Comparison of ENCODE assay signal across 18 cellular contexts in genomic region chr1:30418426-30419245, GRCh38.
DNase-seq lines count a peak whose midpoint lies in the region; ATAC-seq and TF ChIP-seq lines count a peak whose summit lies in the region.
"Had no signal": no experiment of that assay in that cellular context is flagged by ENCODE, and none has a peak within 500 bp of the region (broad histone marks: within the 10 kb centered on the region; RNA-seq: fewer than 3 reads in every experiment).

No MANE protein-coding gene starts in this region.

- no peaks in the 10 kb centered on the region for H3K27me3 Mint-ChIP-seq in activated CD4-positive, alpha-beta T cell treated with anti-CD3 and anti-CD28 coated beads, Interleukin-2, amount 10 ng/mL, durations not matched to agents 24 days and 14 days
- no peaks in the 10 kb centered on the region for H3K27me3 Mint-ChIP-seq in osteocyte (ENCODE audit: unreplicated experiment)
- H3K27me3 Mint-ChIP-seq in naive thymus-derived CD4-positive, alpha-beta T cell: peaks cover 0 to 34% (median 8%) of the 10 kb centered on the region in 5 donors

- no peak overlapping the region for H3K4me3 Mint-ChIP-seq in activated CD4-positive, alpha-beta T cell treated with anti-CD3 and anti-CD28 coated beads, Interleukin-2, amount 10 ng/mL, durations not matched to agents 24 days and 14 days
- H3K4me3 Mint-ChIP-seq in osteocyte (ENCODE audit: unreplicated experiment): no peak overlapping the region
- no peak overlapping the region for H3K4me3 Mint-ChIP-seq in naive thymus-derived CD4-positive, alpha-beta T cell

- H3K4me3 ChIP-seq in esophagus muscularis mucosa: no peak overlapping the region
- H3K4me3 ChIP-seq in naive thymus-derived CD4-positive, alpha-beta T cell (ENCODE audit: low read length): no peak overlapping the region
- H3K4me3 ChIP-seq: PC-9 had no signal

- ATAC-seq in naive thymus-derived CD4-positive, alpha-beta T cell: no peak
- ATAC-seq in GM19035 (IDR thresholded peaks at IDR 0.05; ENCODE audit: unreplicated experiment): no peak

- no peaks in the 10 kb centered on the region for H3K9me3 Mint-ChIP-seq in activated CD4-positive, alpha-beta T cell treated with anti-CD3 and anti-CD28 coated beads, Interleukin-2, amount 10 ng/mL, durations not matched to agents 24 days and 14 days
- H3K9me3 Mint-ChIP-seq in osteocyte (ENCODE audit: unreplicated experiment): no peaks in the 10 kb centered on the region
- no peaks in the 10 kb centered on the region for H3K9me3 Mint-ChIP-seq in naive thymus-derived CD4-positive, alpha-beta T cell

- H3K27ac Mint-ChIP-seq in activated CD4-positive, alpha-beta T cell treated with anti-CD3 and anti-CD28 coated beads, Interleukin-2, amount 10 ng/mL, durations not matched to agents 24 days and 14 days: no peak overlapping the region
- H3K27ac Mint-ChIP-seq in osteocyte (ENCODE audit: unreplicated experiment): no peak overlapping the region
- no peak overlapping the region for H3K27ac Mint-ChIP-seq in naive thymus-derived CD4-positive, alpha-beta T cell

- H3K9me3 ChIP-seq in esophagus muscularis mucosa: no peaks in the 10 kb centered on the region
- no peaks in the 10 kb centered on the region for H3K9me3 ChIP-seq in naive thymus-derived CD4-positive, alpha-beta T cell (ENCODE audit: control insufficient read depth in 2 of 3, low read length in 3 of 3)

- no peaks in the 10 kb centered on the region for H3K36me3 Mint-ChIP-seq in activated CD4-positive, alpha-beta T cell treated with anti-CD3 and anti-CD28 coated beads, Interleukin-2, amount 10 ng/mL, durations not matched to agents 24 days and 14 days (ENCODE audit: low read depth)
- no peaks in the 10 kb centered on the region for H3K36me3 Mint-ChIP-seq in osteocyte (ENCODE audit: unreplicated experiment)
- H3K36me3 Mint-ChIP-seq in naive thymus-derived CD4-positive, alpha-beta T cell: no peaks in the 10 kb centered on the region

- intact Hi-C loops in activated CD4-positive, alpha-beta T cell treated with anti-CD3 and anti-CD28 coated beads, Interleukin-2, amount 10 ng/mL, durations not matched to agents 24 days and 14 days (cut with micrococcal nuclease): no loop called here
- intact Hi-C loops in esophagus muscularis mucosa (cut with DNase I): no loop called here
- intact Hi-C loops in naive thymus-derived CD4-positive, alpha-beta T cell (cut with micrococcal nuclease): no loop called here

- 81% methylated on average over 7 of the region's 7 CpGs for WGBS in esophagus muscularis mucosa

- TF ChIP-seq EP300 in esophagus muscularis mucosa (IDR thresholded peaks at IDR 0.05): no peak

- no peaks in the 10 kb centered on the region for H3K36me3 ChIP-seq in esophagus muscularis mucosa
- no peaks in the 10 kb centered on the region for H3K36me3 ChIP-seq in naive thymus-derived CD4-positive, alpha-beta T cell (ENCODE audit: control insufficient read depth in 2 of 3, insufficient read depth in 3 of 3, low read length in 3 of 3)

- DNase-seq in activated CD4-positive, alpha-beta T cell treated with anti-CD3 and anti-CD28 coated beads, Interleukin-2, amount 10 ng/mL, durations not matched to agents 24 days and 14 days: peak; percentile 30
- no peak for DNase-seq in activated CD4-positive, alpha-beta T cell treated with anti-CD3 and anti-CD28 coated beads, Interleukin-2, amount 50 U/mL, for 48 hours
- peak; percentile 3 for DNase-seq in D341Med (ENCODE audit: low spot score)
- peak; percentile 80 for DNase-seq in esophagus muscularis mucosa (ENCODE audit: extremely low spot score)
- DNase-seq in osteocyte (ENCODE audit: extremely low spot score, unreplicated experiment): peak; percentile 32
- DNase-seq in stimulated activated CD8-positive, alpha-beta memory T cell treated with anti-CD3 and anti-CD28 coated beads, Interleukin-4, amount 100 ng/mL, for 48 hours: no peak
- DNase-seq in naive thymus-derived CD4-positive, alpha-beta T cell: no peak
- DNase-seq: COR-L47, DMS79, IMR-90, NCI-H1048, NCI-H146, NCI-H2081 treated with DMSO at 0.1 percent for 48 hours, NCI-H226, NCI-H69, PC-9 had no signal

- TF ChIP-seq CTCF in esophagus muscularis mucosa (IDR thresholded peaks at IDR 0.05): no peak
- no peak for TF ChIP-seq CTCF in osteocyte (IDR thresholded peaks at IDR 0.05)

- peaks cover 0 to 67% (median 2%) of the 10 kb centered on the region in 4 donors for H3K27me3 ChIP-seq in esophagus muscularis mucosa
- no peaks in the 10 kb centered on the region for H3K27me3 ChIP-seq in naive thymus-derived CD4-positive, alpha-beta T cell (ENCODE audit: control insufficient read depth in 2 of 2, insufficient read depth in 2 of 2, low read length in 2 of 2)

- CTCF ChIA-PET in naive thymus-derived CD4-positive, alpha-beta T cell (lab: Charles Lee): no interaction called here

- H3K27ac ChIP-seq in esophagus muscularis mucosa (replicated peaks in 1 of 4): no peak overlapping the region
- H3K27ac ChIP-seq in naive thymus-derived CD4-positive, alpha-beta T cell (ENCODE audit: low read depth, low read length): no peak overlapping the region
- H3K27ac ChIP-seq: C4-2B, PC-9 had no signal

- POLR2A ChIA-PET in naive thymus-derived CD4-positive, alpha-beta T cell (lab: Charles Lee): interaction anchor here (0.5 kb wide), 1 partner anchor 301 kb away, joined by 3 read pairs; no protein-coding TSS in a partner anchor

- no peaks in the 10 kb centered on the region for H3K4me1 Mint-ChIP-seq in activated CD4-positive, alpha-beta T cell treated with anti-CD3 and anti-CD28 coated beads, Interleukin-2, amount 10 ng/mL, durations not matched to agents 24 days and 14 days
- no peaks in the 10 kb centered on the region for H3K4me1 Mint-ChIP-seq in osteocyte (ENCODE audit: unreplicated experiment)
- no peaks in the 10 kb centered on the region for H3K4me1 Mint-ChIP-seq in naive thymus-derived CD4-positive, alpha-beta T cell

- no peaks in the 10 kb centered on the region for H3K4me1 ChIP-seq in esophagus muscularis mucosa
- no peaks in the 10 kb centered on the region for H3K4me1 ChIP-seq in naive thymus-derived CD4-positive, alpha-beta T cell (ENCODE audit: control insufficient read depth in 2 of 2, insufficient read depth in 2 of 2, low read length in 2 of 2)

- no peak for TF ChIP-seq POLR2A in esophagus muscularis mucosa (IDR thresholded peaks at IDR 0.05; ENCODE audit: low read depth)

Comparison
In these comparisons a context has a peak if more than half of its experiments do, and no peak if none do; other contexts are left out.
1. DNase-seq: peak in activated CD4-positive, alpha-beta T cell treated with anti-CD3 and anti-CD28 coated beads, Interleukin-2, amount 10 ng/mL, durations not matched to agents 24 days and 14 days (single experiment), D341Med (single experiment), esophagus muscularis mucosa (single experiment) and osteocyte (single experiment); none in activated CD4-positive, alpha-beta T cell treated with anti-CD3 and anti-CD28 coated beads, Interleukin-2, amount 50 U/mL, for 48 hours (0 of 2), stimulated activated CD8-positive, alpha-beta memory T cell treated with anti-CD3 and anti-CD28 coated beads, Interleukin-4, amount 100 ng/mL, for 48 hours (single experiment) and naive thymus-derived CD4-positive, alpha-beta T cell (0 of 9).